ENCODE assay signal across 13 cellular contexts in genomic region chr7:159028456-159029401, GRCh38.
DNase-seq lines count a peak whose midpoint lies in the region; ATAC-seq and TF ChIP-seq lines count a peak whose summit lies in the region.
"Had no signal": no experiment of that assay in that cellular context is flagged by ENCODE, and none has a peak within 500 bp of the region (broad histone marks: within the 10 kb centered on the region; RNA-seq: fewer than 3 reads in every experiment).

No MANE protein-coding gene starts in this region.

- no peak overlapping the region; the same call in 1 of the 2 replicates for H3K14ac ChIP-seq in H9 (ENCODE audit: insufficient read depth, low read length)

- H3K9me2 ChIP-seq in hepatocyte (replicated peaks; ENCODE audit: insufficient read depth): no peaks in the 10 kb centered on the region

- H3K36me3 ChIP-seq in hepatocyte (replicated peaks; ENCODE audit: insufficient read depth, low read depth): no peaks in the 10 kb centered on the region

- H3K9ac ChIP-seq in H9 (ENCODE audit: extremely low read depth, insufficient read length, low read length): no peak overlapping the region

- H4K5ac ChIP-seq in H9 (ENCODE audit: insufficient read length, low read depth, low read length): no peak overlapping the region

- no peak overlapping the region for H3K4me3 ChIP-seq in hepatocyte

- H3K23ac ChIP-seq in H9 (ENCODE audit: insufficient read length, low read depth, low read length): no peak overlapping the region

- H3K9me3 ChIP-seq in H9 (ENCODE audit: control insufficient read depth, low read depth, low read length) (no peaks in the 10 kb centered on the region), hepatocyte (ENCODE audit: low read depth) (no peaks in the 10 kb centered on the region)

- H3K79me2 ChIP-seq in H9 (ENCODE audit: insufficient read depth, low read length) (no peaks in the 10 kb centered on the region), hepatocyte (no peaks in the 10 kb centered on the region)

- no peak overlapping the region for H2BK20ac ChIP-seq in H9 (ENCODE audit: low read depth, low read length, poor library complexity, severe bottlenecking)

- H3K36me3 Mint-ChIP-seq in CD14-positive monocyte (no peaks in the 10 kb centered on the region), H9 (ENCODE audit: insufficient read depth in 1 of 3, low read depth in 3 of 3) (no peaks in the 10 kb centered on the region)
- H3K36me3 Mint-ChIP-seq: stimulated activated effector memory CD8-positive, alpha-beta T cell treated with anti-CD3 and anti-CD28 coated beads, Interleukin-12 subunit alpha, Interleukin-12 subunit beta, amount 100 ng/mL, for 72 hours had no signal

- H2BK120ac ChIP-seq in H9 (ENCODE audit: low read depth, low read length, poor library complexity, severe bottlenecking): no peak overlapping the region

- H3K27me3 ChIP-seq in H9 (ENCODE audit: insufficient read depth, low read length) (no peaks in the 10 kb centered on the region), hepatocyte (no peaks in the 10 kb centered on the region)

- H2AFZ ChIP-seq in H9 (ENCODE audit: low read length): no peak overlapping the region
- no peak overlapping the region for H2AFZ ChIP-seq in hepatocyte

- ATAC-seq in sciatic nerve: no peak
- no peak for ATAC-seq in GM18873 (IDR thresholded peaks at IDR 0.05; ENCODE audit: low FRiP score, unreplicated experiment)
- ATAC-seq: stimulated activated effector memory CD8-positive, alpha-beta T cell treated with anti-CD3 and anti-CD28 coated beads, Interleukin-12 subunit alpha, Interleukin-12 subunit beta, amount 100 ng/mL, for 72 hours had no signal

- H3K27ac ChIP-seq in H9 (ENCODE audit: insufficient read length, low read depth, low read length) (no peak overlapping the region), hepatocyte (no peak overlapping the region)

- no peak overlapping the region for H3K4ac ChIP-seq in H9 (ENCODE audit: low read depth, low read length)

- no peak overlapping the region for H3K18ac ChIP-seq in H9 (ENCODE audit: insufficient read length, low read depth, low read length)

- H3K27me3 Mint-ChIP-seq in CD14-positive monocyte (ENCODE audit: low read depth in 3 of 3) (peaks cover 18 to 44% (median 40%) of the 10 kb centered on the region in 3 donors), H9 (ENCODE audit: low read depth) (peaks cover 35% of the 10 kb centered on the region)

- no peak for TF ChIP-seq CTCF in CD14-positive monocyte (IDR thresholded peaks at IDR 0.05)
- no peak for TF ChIP-seq CTCF in H9 (conservative IDR thresholded peaks at IDR 0.05)
- TF ChIP-seq CTCF in hepatocyte (IDR thresholded peaks at IDR 0.05; ENCODE audit: poor library complexity): no peak

- H3K9me3 Mint-ChIP-seq in CD14-positive monocyte: peaks cover 0 to 5% (median 0%) of the 10 kb centered on the region in 7 donors
- H3K9me3 Mint-ChIP-seq in H9: no peaks in the 10 kb centered on the region; a peak in 3 of 5 replicates
- H3K9me3 Mint-ChIP-seq: stimulated activated effector memory CD8-positive, alpha-beta T cell treated with anti-CD3 and anti-CD28 coated beads, Interleukin-12 subunit alpha, Interleukin-12 subunit beta, amount 100 ng/mL, for 72 hours had no signal

- DNase-seq in CD14-positive monocyte (ENCODE audit: low spot score) (peak; percentile 36), H9 (peak; percentile 19), hepatocyte (ENCODE audit: low spot score) (peak; percentile 3), sciatic nerve (ENCODE audit: low spot score) (peak; percentile 45), posterior vena cava (ENCODE audit: low spot score) (no peak), NCI-H2081 treated with DMSO at 0.1 percent for 48 hours (lab: John Stamatoyannopoulos, UW) (no peak)
- DNase-seq: activated naive CD4-positive, alpha-beta T cell; cortex of kidney; H7; Kasumi-1; RPMI8226 had no signal

- H3T11ph ChIP-seq in H9 (ENCODE audit: low read length): no peak overlapping the region

- H2BK12ac ChIP-seq in H9 (ENCODE audit: insufficient read length, low read depth, low read length): no peak overlapping the region

- H4K20me1 ChIP-seq in H9 (ENCODE audit: control insufficient read depth, insufficient read depth, insufficient read length): no peaks in the 10 kb centered on the region
- no peaks in the 10 kb centered on the region for H4K20me1 ChIP-seq in hepatocyte (ENCODE audit: insufficient read depth, poor library complexity, severe bottlenecking)

- no peak overlapping the region for H2BK15ac ChIP-seq in H9 (ENCODE audit: low read depth, low read length)

- H3K4me2 ChIP-seq in H9 (ENCODE audit: insufficient read depth, insufficient read length, low read length): no peak overlapping the region
- H3K4me2 ChIP-seq in hepatocyte: no peak overlapping the region

- H3K4me1 Mint-ChIP-seq in CD14-positive monocyte (peaks cover 8% of the 10 kb centered on the region), H9 (peaks cover 32 to 52% of the 10 kb centered on the region in 2 experiments)

- no peak overlapping the region for H2BK5ac ChIP-seq in H9 (ENCODE audit: insufficient read length, low read length)

- WGBS in H9 (ENCODE audit: extremely low coverage, insufficient read length, low lambda C conversion rate): no CpG with 5 or more reads among the region's 28 CpGs
- WGBS in hepatocyte (ENCODE audit: low lambda C conversion rate, missing lambda C conversion rate): 93% methylated on average over 28 of the region's 28 CpGs

- H2AK5ac ChIP-seq in H9 (ENCODE audit: insufficient read length, low read length): no peak overlapping the region

- H3K4me3 Mint-ChIP-seq in CD14-positive monocyte: peak overlapping the region in 1 of 2 donors; percentile 1
- no peak overlapping the region for H3K4me3 Mint-ChIP-seq in H9
- H3K4me3 Mint-ChIP-seq: stimulated activated effector memory CD8-positive, alpha-beta T cell treated with anti-CD3 and anti-CD28 coated beads, Interleukin-12 subunit alpha, Interleukin-12 subunit beta, amount 100 ng/mL, for 72 hours had no signal

- H4K91ac ChIP-seq in H9 (ENCODE audit: insufficient read length, low read depth, low read length): no peak overlapping the region

- H3K79me1 ChIP-seq in H9 (ENCODE audit: insufficient read depth, low read depth, low read length, poor library complexity, severe bottlenecking): no peaks in the 10 kb centered on the region

- H3K23me2 ChIP-seq in H9 (ENCODE audit: insufficient read length, low read depth, low read length, poor library complexity, severe bottlenecking): peaks cover 5% of the 10 kb centered on the region

- intact Hi-C loops in CD14-positive monocyte (cut with micrococcal nuclease): no loop called here
- intact Hi-C loops in sciatic nerve (cut with DNase I): no loop called here
- intact Hi-C loops in posterior vena cava (cut with DNase I): loop anchor here in 1 of 2 donors (10.0 kb wide), 1 partner anchor 116 kb away; the partner anchor contains the start of gene VIPR2

- H4K8ac ChIP-seq in H9 (replicated peaks; ENCODE audit: insufficient read length, low read depth, low read length): no peak overlapping the region

- no peaks in the 10 kb centered on the region for H3K4me1 ChIP-seq in H9 (ENCODE audit: insufficient read depth, low read length)
- H3K4me1 ChIP-seq in hepatocyte (ENCODE audit: insufficient read depth): no peaks in the 10 kb centered on the region

- H3K56ac ChIP-seq in H9 (ENCODE audit: insufficient read length, low read depth, low read length): no peak overlapping the region

- no peak overlapping the region for H3K27ac Mint-ChIP-seq in CD14-positive monocyte
- H3K27ac Mint-ChIP-seq in H9: no peak overlapping the region
- H3K27ac Mint-ChIP-seq: stimulated activated effector memory CD8-positive, alpha-beta T cell treated with anti-CD3 and anti-CD28 coated beads, Interleukin-12 subunit alpha, Interleukin-12 subunit beta, amount 100 ng/mL, for 72 hours had no signal

Comparison
In these comparisons a context has a peak if more than half of its experiments do, and no peak if none do; other contexts are left out.
1. DNase-seq: peak in CD14-positive monocyte (single experiment), H9 (single experiment), hepatocyte (single experiment) and sciatic nerve (single experiment); none in posterior vena cava (single experiment) and NCI-H2081 treated with DMSO at 0.1 percent for 48 hours (single experiment).